ENCODE assay signal across 24 cellular contexts in the genomic region with DNA sequence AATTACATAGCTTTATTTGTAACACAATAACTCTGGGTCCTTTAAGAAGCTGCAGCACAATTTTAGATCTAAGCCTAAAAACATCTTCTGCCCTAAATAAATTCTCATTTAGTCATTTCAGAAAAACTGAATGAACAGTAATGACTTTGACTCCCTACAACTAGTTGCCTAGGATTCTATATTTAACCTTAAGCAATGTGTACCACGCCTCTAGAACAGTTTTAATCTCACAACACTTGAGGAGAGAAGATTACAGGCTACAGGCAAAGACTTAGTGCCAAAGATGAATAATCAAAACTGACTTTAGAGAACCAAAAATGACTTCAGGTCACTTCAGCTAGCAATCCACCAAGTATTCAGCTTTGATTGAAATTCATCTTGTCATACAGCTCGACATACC.
"Had no signal": no experiment of that assay in that cellular context is flagged by ENCODE, and none has a peak within 500 bp of the region (broad histone marks: within the 10 kb centered on the region; RNA-seq: fewer than 3 reads in every experiment).

No MANE protein-coding gene starts in this region.

- H3K27ac ChIP-seq: ascending aorta, SJSA1 had no signal

- H3K9me3 ChIP-seq: ascending aorta, SJSA1, SK-N-SH had no signal

- H3K4me3 ChIP-seq: ascending aorta, SJSA1 had no signal

- H3K9ac ChIP-seq: SK-N-SH had no signal

- H3K4me1 ChIP-seq: ascending aorta, SJSA1 had no signal

- FAIRE-seq: TTC549 had no signal

- DNase-seq: activated CD4-positive, alpha-beta T cell treated with anti-CD3 and anti-CD28 coated beads for 36 hours; activated CD4-positive, alpha-beta T cell treated with anti-CD3 and anti-CD28 coated beads, Interleukin-2, amount 10 ng/mL, durations not matched to agents 7 days and 5 days; activated CD4-positive, alpha-beta T cell treated with anti-CD3 and anti-CD28 coated beads, Interleukin-2, amount 50 U/mL, for 48 hours; activated CD8-positive, alpha-beta T cell treated with anti-CD3 and anti-CD28 coated beads, Interleukin-2, amount 10 ng/mL, durations not matched to agents 7 days and 5 days; activated gamma-delta T cell; activated naive CD4-positive, alpha-beta T cell treated with Interleukin-2 at 50 U/mL for 16 hours; activated naive CD8-positive, alpha-beta T cell treated with anti-CD3 and anti-CD28 coated beads, Interleukin-2, amount 10 ng/mL, durations not matched to agents 7 days and 5 days; activated T-cell treated with anti-CD3 and anti-CD28 coated beads, Interleukin-2, amount 50 U/mL, for 24 hours; amygdala; cerebellar nuclear complex; KG1; MM.1S; MV-4-11; NCI-H1092; NCI-H1436 treated with DMSO at 0.1 percent for 48 hours; NCI-H2029; NCI-H510A treated with DMSO at 0.1 percent for 48 hours; NCI-H748 treated with DMSO at 0.1 percent for 48 hours; NK-92 treated with Interleukin-12 subunit alpha and Interleukin-12 subunit beta, amount 100 ng/mL, for 24 hours; SHP77 treated with DMSO at 0.1 percent for 48 hours; SK-N-SH had no signal

- H3K27me3 ChIP-seq: ascending aorta, SJSA1 had no signal

- H3K36me3 ChIP-seq: ascending aorta, SJSA1 had no signal

- H3K4me2 ChIP-seq: SK-N-SH had no signal
